ENCODE assay signal across 19 cellular contexts in genomic region chr10:118737594-118738302, GRCh38. TPM values are rescaled to one million over a fixed set of nuclear protein-coding genes. Genes with fewer than 3 reads are reported as not detected.
A peak's percentile ranks its signal among the peaks of the same experiment; 100 is the strongest.
DNase-seq lines count a peak whose midpoint lies in the region; ATAC-seq and TF ChIP-seq lines count a peak whose summit lies in the region.
"Had no signal": no experiment of that assay in that cellular context is flagged by ENCODE, and none has a peak within 500 bp of the region (broad histone marks: within the 10 kb centered on the region; RNA-seq: fewer than 3 reads in every experiment).

No MANE protein-coding gene starts in this region.

- no peaks in the 10 kb centered on the region for H3K9me2 ChIP-seq in Loucy (replicated peaks; ENCODE audit: low read depth, low read length)

- H3K79me2 ChIP-seq in Loucy (ENCODE audit: insufficient read depth, low read length): peaks cover 97% of the 10 kb centered on the region

- H3K27me3 Mint-ChIP-seq in CD8-positive, alpha-beta T cell (ENCODE audit: low read depth): no peaks in the 10 kb centered on the region
- H3K27me3 Mint-ChIP-seq: progenitor cell of endocrine pancreas had no signal

- intact Hi-C loops in CD8-positive, alpha-beta T cell (cut with DNase I, micrococcal nuclease): no loop called here
- intact Hi-C loops in colonic mucosa (cut with DNase I): no loop called here

- POLR2A ChIA-PET in CD8-positive, alpha-beta T cell (lab: Charles Lee): interaction anchor here (0.7 to 1.2 kb wide), 2 partner anchors 17 to 1217 kb away, joined by 3 to 6 read pairs; partner anchors contain the start of gene CACUL1

- H3K9ac ChIP-seq in Loucy (ENCODE audit: low read depth, low read length, poor library complexity, severe bottlenecking) (no peak overlapping the region), colonic mucosa (ENCODE audit: low read depth in 2 of 2, low read length in 2 of 2) (peak overlapping the region in 1 of 2 donors; percentile 41), rectal smooth muscle tissue (ENCODE audit: low read length) (no peak overlapping the region)

- H2AFZ ChIP-seq in Loucy (ENCODE audit: low read length): no peak overlapping the region

- no peaks in the 10 kb centered on the region for H3K27me3 ChIP-seq in CD8-positive, alpha-beta T cell (ENCODE audit: insufficient read depth, low read length)
- H3K27me3 ChIP-seq in Loucy (ENCODE audit: insufficient read depth, low read length, poor library complexity, severe bottlenecking): no peaks in the 10 kb centered on the region
- no peaks in the 10 kb centered on the region for H3K27me3 ChIP-seq in colonic mucosa
- no peaks in the 10 kb centered on the region for H3K27me3 ChIP-seq in rectal smooth muscle tissue (ENCODE audit: control insufficient read depth, insufficient read depth, low read length)
- no peaks in the 10 kb centered on the region for H3K27me3 ChIP-seq in foreskin keratinocyte

- H3K4me2 ChIP-seq in Loucy (ENCODE audit: low read depth, low read length, poor library complexity, severe bottlenecking): peak overlapping the region; percentile 52
- H3K4me2 ChIP-seq: smooth muscle cell had no signal

- H3K4me1 Mint-ChIP-seq in CD8-positive, alpha-beta T cell (ENCODE audit: low read depth): peaks cover 88% of the 10 kb centered on the region

- no peak for ATAC-seq in CD8-positive, alpha-beta T cell
- no peak for ATAC-seq in foreskin keratinocyte
- ATAC-seq in stimulated activated naive CD8-positive, alpha-beta T cell treated with anti-CD3 and anti-CD28 coated beads, Interleukin-15, Interleukin-2, amounts not matched to agents 100 U/mL and 50 U/mL, for 24 hours: no peak

- peaks cover 45% of the 10 kb centered on the region for H3K4me1 ChIP-seq in CD8-positive, alpha-beta T cell (ENCODE audit: insufficient read depth, low read length)
- H3K4me1 ChIP-seq in Loucy (ENCODE audit: insufficient read depth, low read length, poor library complexity, severe bottlenecking) (peaks cover 61% of the 10 kb centered on the region), colonic mucosa (peaks cover 10% of the 10 kb centered on the region), rectal smooth muscle tissue (ENCODE audit: control insufficient read depth, insufficient read depth, low read length) (peaks cover 10% of the 10 kb centered on the region), foreskin keratinocyte (peaks cover 31% of the 10 kb centered on the region)

- H3K9me3 ChIP-seq in CD8-positive, alpha-beta T cell (ENCODE audit: low read length): no peaks in the 10 kb centered on the region
- H3K9me3 ChIP-seq in Loucy (ENCODE audit: insufficient read depth, low read depth, low read length): no peaks in the 10 kb centered on the region
- H3K9me3 ChIP-seq in colonic mucosa: no peaks in the 10 kb centered on the region

- no peaks in the 10 kb centered on the region for H3K36me3 Mint-ChIP-seq in CD8-positive, alpha-beta T cell

- TF ChIP-seq CTCF in CD8-positive, alpha-beta T cell (IDR thresholded peaks at IDR 0.05): no peak
- TF ChIP-seq CTCF in Loucy (conservative IDR thresholded peaks at IDR 0.05; ENCODE audit: low read length) (no peak), colonic mucosa (IDR thresholded peaks at IDR 0.05) (no peak), foreskin keratinocyte (conservative IDR thresholded peaks at IDR 0.05) (no peak)

- H3K27ac ChIP-seq in CD8-positive, alpha-beta T cell (ENCODE audit: low read depth, low read length): no peak overlapping the region
- H3K27ac ChIP-seq in colonic mucosa (peak overlapping the region; percentile 67), rectal smooth muscle tissue (ENCODE audit: low read depth, low read length) (peak overlapping the region; percentile 45), foreskin keratinocyte (no peak overlapping the region)

- no peak overlapping the region for H3K4me3 Mint-ChIP-seq in CD8-positive, alpha-beta T cell
- H3K4me3 Mint-ChIP-seq: nephron had no signal

- H3K27ac Mint-ChIP-seq in CD8-positive, alpha-beta T cell: peak overlapping the region; percentile 58
- H3K27ac Mint-ChIP-seq: nephron, progenitor cell of endocrine pancreas had no signal

- no peak overlapping the region for H3K4me3 ChIP-seq in CD8-positive, alpha-beta T cell (ENCODE audit: low read depth, low read length)
- H3K4me3 ChIP-seq in Loucy (ENCODE audit: low read length, poor library complexity, severe bottlenecking) (no peak overlapping the region), colonic mucosa (no peak overlapping the region), rectal smooth muscle tissue (ENCODE audit: low read length) (no peak overlapping the region)
- H3K4me3 ChIP-seq: smooth muscle cell had no signal

- CTCF ChIA-PET in CD8-positive, alpha-beta T cell (lab: Charles Lee): no interaction called here

- no peak for DNase-seq in CD8-positive, alpha-beta T cell
- DNase-seq in colonic mucosa: peak; percentile 51
- DNase-seq in NK-92 treated with Interleukin-12 subunit alpha and Interleukin-12 subunit beta, amount 100 ng/mL, for 24 hours (lab: John Stamatoyannopoulos, UW): no peak
- no peak for DNase-seq in foreskin keratinocyte
- DNase-seq in stimulated activated naive CD8-positive, alpha-beta T cell treated with anti-CD3 and anti-CD28 coated beads, Interleukin-15, Interleukin-2, amounts not matched to agents 100 U/mL and 50 U/mL, for 24 hours: no peak
- DNase-seq: activated CD4-positive, alpha-beta T cell treated with anti-CD3 and anti-CD28 coated beads, Interleukin-2, amount 50 U/mL, for 1 hour; activated effector memory CD4-positive, alpha-beta T cell treated with anti-CD3 and anti-CD28 coated beads, Interleukin-2, amount 50 U/mL, for 16 hours; foreskin fibroblast; H7; kidney; NCI-H1048; NCI-H2081; NCI-H524; T-helper 1 cell had no signal

- no peaks in the 10 kb centered on the region for H3F3A ChIP-seq in Loucy (ENCODE audit: low read depth)

- no peaks in the 10 kb centered on the region for H3K9me3 Mint-ChIP-seq in CD8-positive, alpha-beta T cell
- H3K9me3 Mint-ChIP-seq: nephron had no signal

- no peaks in the 10 kb centered on the region for H3K36me3 ChIP-seq in CD8-positive, alpha-beta T cell (ENCODE audit: insufficient read depth, low read length)
- H3K36me3 ChIP-seq in Loucy (ENCODE audit: insufficient read depth, low read length) (no peaks in the 10 kb centered on the region), colonic mucosa (no peaks in the 10 kb centered on the region), rectal smooth muscle tissue (ENCODE audit: control insufficient read depth, insufficient read depth, low read length) (no peaks in the 10 kb centered on the region)

- H4K20me1 ChIP-seq in Loucy (ENCODE audit: insufficient read depth, low read length, poor library complexity, severe bottlenecking): peaks cover 89% of the 10 kb centered on the region

RNA-seq across cellular contexts. Expression of gene CACUL1, which starts 17.0 kb away (rescaled TPM):
- total RNA-seq in CD8-positive, alpha-beta T cell: 10 to 100 TPM; 40.8 to 46.8 TPM
- 10 to 100 TPM; 37.9 to 49.3 TPM for total RNA-seq in colonic mucosa
- total RNA-seq in foreskin keratinocyte: 33.2 and 36.4 TPM in 2 replicates
- 6.9 and 7.2 TPM in 2 replicates for polyA plus RNA-seq in foreskin keratinocyte

Comparison
In these comparisons a context has a peak if more than half of its experiments do, and no peak if none do; other contexts are left out.
1. H3K27ac ChIP-seq: peak in colonic mucosa (single experiment) and rectal smooth muscle tissue (single experiment); none in CD8-positive, alpha-beta T cell (single experiment) and foreskin keratinocyte (single experiment).